Comparison of ENCODE assay signal across 11 cellular contexts in the genomic region with DNA sequence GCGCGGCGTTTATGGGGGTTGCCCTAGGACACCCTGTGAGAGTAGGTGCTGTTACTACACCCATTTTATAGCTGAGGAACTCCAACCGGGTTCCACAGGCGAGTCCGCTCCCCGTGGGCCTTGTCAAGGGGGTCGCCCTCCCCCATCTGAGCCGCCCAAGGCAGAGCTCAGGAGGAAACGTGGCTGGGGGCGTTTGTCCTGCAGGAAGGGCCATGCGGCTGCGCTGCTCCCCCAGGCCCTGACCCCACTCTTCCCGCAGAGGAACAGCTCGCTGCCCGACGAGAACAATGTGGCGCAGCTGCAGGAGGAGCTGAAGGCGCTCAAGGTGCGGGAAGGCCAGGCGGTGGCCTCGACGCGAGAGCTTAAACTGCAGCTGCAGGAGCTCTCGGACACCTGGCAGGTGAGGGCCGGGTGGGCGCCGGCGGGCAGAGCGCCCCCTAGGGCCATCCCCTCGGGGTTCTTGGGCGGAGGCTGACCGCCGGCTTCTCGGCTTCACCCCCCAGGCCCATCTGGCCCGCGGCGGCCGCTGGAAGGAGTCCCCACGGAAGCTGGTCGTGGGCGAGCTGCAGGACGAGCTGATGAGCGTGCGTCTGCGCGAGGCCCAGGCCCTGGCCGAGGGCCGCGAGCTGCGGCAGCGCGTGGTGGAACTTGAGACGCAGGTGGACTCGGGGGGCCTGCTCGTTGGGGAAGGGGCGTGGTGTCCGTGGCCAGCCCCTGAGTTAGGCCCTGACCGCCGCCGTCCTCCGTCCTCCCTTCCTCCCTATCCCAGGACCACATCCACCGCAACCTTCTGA. TPM values are rescaled to one million over a fixed set of nuclear protein-coding genes. Genes with fewer than 3 reads are reported as not detected.
DNase-seq lines count a peak whose midpoint lies in the region; ATAC-seq, FAIRE-seq and TF ChIP-seq lines count a peak whose summit lies in the region.
"Had no signal": no experiment of that assay in that cellular context is flagged by ENCODE, and none has a peak within 500 bp of the region (broad histone marks: within the 10 kb centered on the region; RNA-seq: fewer than 3 reads in every experiment).

No MANE protein-coding gene starts in this region.

- FAIRE-seq in A549 (lab: Jason Lieb, UNC) (no peak), small intestine (lab: Jason Lieb, UNC) (no peak)

- TF ChIP-seq CTCF in A549 (IDR thresholded peaks at IDR 0.05): peak; percentile 12; the same call in 1 of the 3 replicates
- 0 out of 6 replicates have a peak, but pooled peaks of 1 of the 3 experiments have one; percentile 21 for TF ChIP-seq CTCF in HCT116 (IDR thresholded peaks at IDR 0.05 in 2 of 3, conservative IDR thresholded peaks at IDR 0.05 in 1 of 3; ENCODE audit: borderline replicate concordance in 1 of 3, insufficient read depth in 1 of 3, low read depth in 2 of 3, low read length in 2 of 3)
- TF ChIP-seq CTCF in colonic mucosa (IDR thresholded peaks at IDR 0.05): no peak
- TF ChIP-seq CTCF in mucosa of descending colon (IDR thresholded peaks at IDR 0.05): no peak
- TF ChIP-seq CTCF in foreskin fibroblast (IDR thresholded peaks at IDR 0.05; ENCODE audit: low read depth, low read length): no peak

- H3K36me3 ChIP-seq in HCT116 (ENCODE audit: control insufficient read depth in 1 of 2, insufficient read depth in 2 of 2, low read length in 2 of 2): no peaks in the 10 kb centered on the region
- no peaks in the 10 kb centered on the region for H3K36me3 ChIP-seq in colonic mucosa
- no peaks in the 10 kb centered on the region for H3K36me3 ChIP-seq in mucosa of descending colon (ENCODE audit: low read depth)
- no peaks in the 10 kb centered on the region for H3K36me3 ChIP-seq in small intestine (ENCODE audit: control insufficient read depth in 2 of 2, insufficient read depth in 2 of 2, low read length in 2 of 2)

- no peaks in the 10 kb centered on the region for H3K27me3 ChIP-seq in HCT116 (ENCODE audit: insufficient read depth, low read length)
- H3K27me3 ChIP-seq in colonic mucosa: peaks cover 33% of the 10 kb centered on the region
- H3K27me3 ChIP-seq in small intestine (ENCODE audit: control insufficient read depth in 2 of 2, insufficient read depth in 2 of 2, low read length in 2 of 2): peaks cover 10 to 16% of the 10 kb centered on the region in 2 donors

- WGBS in A549 (ENCODE audit: missing lambda C conversion rate): 59% methylated on average over 18 of the region's 63 CpGs
- WGBS in small intestine, 3 donors: 22 to 25% (median 24%) methylated on average over 56 to 63 of the region's 63 CpGs

- peak overlapping the region; percentile 85 for H3K4me2 ChIP-seq in A549
- H3K4me2 ChIP-seq in HCT116 (ENCODE audit: low read length): no peak overlapping the region

- H3K9ac ChIP-seq in HCT116 (ENCODE audit: low read length) (no peak overlapping the region), colonic mucosa (ENCODE audit: low read depth in 2 of 2, low read length in 2 of 2) (no peak overlapping the region)

- ATAC-seq in A549 (no peak), HCT116 (no peak), mucosa of descending colon (peak; percentile 2), GM19397 (IDR thresholded peaks at IDR 0.05; ENCODE audit: unreplicated experiment) (no peak)

- TF ChIP-seq POLR2A in A549 (IDR thresholded peaks at IDR 0.05; ENCODE audit: low read length): no peak
- no peak for TF ChIP-seq POLR2A in HCT116 (IDR thresholded peaks at IDR 0.05; ENCODE audit: borderline replicate concordance, extremely low read depth, insufficient read depth, insufficient read length)

- RAD21 ChIA-PET in HCT116 (lab: Charles Lee; ENCODE audit: low non-redundant PET in 1 of 2, low total read pairs in 2 of 2, uncharacterized antibody in 2 of 2, unreplicated experiment in 2 of 2): no interaction called here

- no peak for TF ChIP-seq EP300 in A549 (IDR thresholded peaks at IDR 0.05)

- H3K4me1 ChIP-seq in A549: peaks cover 3% of the 10 kb centered on the region; the same call in 1 of the 3 replicates
- peaks cover 0 to 18% of the 10 kb centered on the region in 2 experiments; a peak in 1 of 4 replicates for H3K4me1 ChIP-seq in HCT116 (ENCODE audit: control insufficient read depth in 1 of 2, insufficient read depth in 2 of 2, low read length in 2 of 2)
- peaks cover 7% of the 10 kb centered on the region for H3K4me1 ChIP-seq in colonic mucosa
- H3K4me1 ChIP-seq in mucosa of descending colon (ENCODE audit: low read depth): peaks cover 18% of the 10 kb centered on the region
- peaks cover 0 to 8% of the 10 kb centered on the region in 2 donors for H3K4me1 ChIP-seq in small intestine (ENCODE audit: control insufficient read depth in 2 of 2, insufficient read depth in 1 of 2, low read depth in 1 of 2, low read length in 1 of 2)

- H2AFZ ChIP-seq in HCT116 (ENCODE audit: low read depth, low read length, poor library complexity, severe bottlenecking): no peak overlapping the region

- peak overlapping the region; percentile 40 for H3K4me3 ChIP-seq in A549
- no peak overlapping the region for H3K4me3 ChIP-seq in HCT116 (replicated peaks in 1 of 2; ENCODE audit: low read depth in 1 of 2, low read length in 2 of 2)
- peak overlapping the region; percentile 17 for H3K4me3 ChIP-seq in colonic mucosa
- no peak overlapping the region for H3K4me3 ChIP-seq in mucosa of descending colon
- H3K4me3 ChIP-seq in small intestine (ENCODE audit: low read depth in 1 of 2, low read length in 2 of 2): peak overlapping the region in 1 of 2 donors; percentile 27
- H3K4me3 ChIP-seq in foreskin fibroblast (ENCODE audit: low read depth in 1 of 2, low read length in 2 of 2): no peak overlapping the region

- CTCF ChIA-PET in A549 (lab: Yijun Ruan, JAX): interaction anchor here (1.0 to 5.2 kb wide), 4 partner anchors 7 to 56 kb away, joined by 3 to 25 read pairs (median 14); no protein-coding TSS in a partner anchor
- CTCF ChIA-PET in HCT116 (lab: Charles Lee): interaction anchor here (1.0 to 1.9 kb wide), 5 partner anchors 7 to 42 kb away, joined by 3 to 11 read pairs (median 5); partner anchors contain the start of gene MAP2K7

- H3K9me3 ChIP-seq in A549 (no peaks in the 10 kb centered on the region), HCT116 (ENCODE audit: control insufficient read depth in 1 of 2, insufficient read depth in 1 of 2, low read depth in 1 of 2, low read length in 2 of 2) (no peaks in the 10 kb centered on the region), colonic mucosa (no peaks in the 10 kb centered on the region), mucosa of descending colon (no peaks in the 10 kb centered on the region), small intestine (ENCODE audit: control insufficient read depth, low read depth) (no peaks in the 10 kb centered on the region)

- intact Hi-C loops in HCT116 (cut with micrococcal nuclease): no loop called here
- intact Hi-C loops in colonic mucosa (cut with DNase I): no loop called here
- intact Hi-C loops in mucosa of descending colon (cut with DNase I, micrococcal nuclease): no loop called here

- H3K79me2 ChIP-seq in HCT116 (ENCODE audit: insufficient read depth, low read length): no peaks in the 10 kb centered on the region

- TF ChIP-seq RAD21 in A549 (conservative IDR thresholded peaks at IDR 0.05 in 1 of 2, IDR thresholded peaks at IDR 0.05 in 1 of 2): no peak
- TF ChIP-seq RAD21 in HCT116 (IDR thresholded peaks at IDR 0.05; ENCODE audit: low read depth): no peak

- BruUV-seq in HCT116 (replicated peaks; lab: Mats Ljungman, UMichigan): no TSS peak

- H4K20me1 ChIP-seq in HCT116 (ENCODE audit: insufficient read depth): no peaks in the 10 kb centered on the region

- no peaks in the 10 kb centered on the region for H3K9me2 ChIP-seq in HCT116 (ENCODE audit: insufficient read depth)

- H3K27ac ChIP-seq in A549 (peak overlapping the region in 1 of 2 experiments; percentile 51; a peak in 2 of 6 replicates), HCT116 (ENCODE audit: low read depth, low read length) (peak overlapping the region; percentile 22; the same call in 1 of the 2 replicates), colonic mucosa (no peak overlapping the region), small intestine (ENCODE audit: low read depth in 1 of 2, low read length in 1 of 2) (no peak overlapping the region)

- DNase-seq in A549 (ENCODE audit: low read depth in 1 of 2, low spot score in 1 of 2) (no peak), HCT116 (ENCODE audit: low read depth, low spot score) (no peak), colonic mucosa (no peak), mucosa of descending colon (peak in 1 of 3 donors; percentile 51), LoVo (ENCODE audit: low spot score) (no peak), small intestine (no peak), foreskin fibroblast (no peak)
- DNase-seq: DMS79 treated with DMSO at 0.1 percent for 48 hours had no signal

- POLR2A ChIA-PET in A549 (lab: Yijun Ruan, JAX) (no interaction called here), HCT116 (lab: Charles Lee) (interaction anchor here (0.6 kb wide), 1 partner anchor 59 kb away, joined by 3 read pairs; the partner anchor contains the start of gene SNAPC2)

RNA-seq across cellular contexts. Expression of gene PRR36, which starts 12.4 kb away (rescaled TPM):
- polyA plus RNA-seq in A549 (2011; rRNA removed) (0.04 and 0.05 TPM in 2 replicates), A549 (2017; fragmentation: RNase III; extraction: RNeasy Plus Mini Kit Qiagen cat#74134 plus additional on column Dnase treatment) (0.22 to 0.35 TPM (median 0.30 TPM) in 3 replicates), small intestine (under 1 TPM in 1 of 3 donors, not detected in 2; 0.22 TPM)
- 0.12 and 0.21 TPM in 2 replicates for polyA plus RNA-seq in A549 (2012; cell fraction: cytosol; rRNA removed)
- 0.37 and 0.41 TPM in 2 replicates for polyA plus RNA-seq in A549 (2012; cell fraction: nucleus; rRNA removed)
- polyA minus RNA-seq in A549 (2011; rRNA and poly(A)+ RNA removed): 0.12 TPM in 1 of 2 replicates, not detected in the other
- total RNA-seq in HCT116 (2021; ENCODE audit: unreplicated experiment) (7.5 TPM), colonic mucosa (under 1 TPM; 0.22 to 0.37 TPM), mucosa of descending colon (under 1 TPM; 0.22 to 0.58 (median 0.23) TPM)
- polyA plus RNA-seq in HCT116 (2012): 5.2 and 6.0 TPM in 2 replicates
- total RNA-seq: RPMI7951 had no signal

RNA-seq across cellular contexts. Expression of gene LRRC8E, which starts 26.5 kb away (rescaled TPM):
- polyA plus RNA-seq in A549 (2011; rRNA removed) (4.0 and 5.3 TPM in 2 replicates), A549 (2017; fragmentation: RNase III; extraction: RNeasy Plus Mini Kit Qiagen cat#74134 plus additional on column Dnase treatment) (3.7 to 4.8 TPM (median 4.4 TPM) in 3 replicates), small intestine (under 1 TPM; 0.27 to 0.67 (median 0.52) TPM)
- polyA plus RNA-seq in A549 (2012; cell fraction: cytosol; rRNA removed): 2.4 and 4.0 TPM in 2 replicates
- polyA plus RNA-seq in A549 (2012; cell fraction: nucleus; rRNA removed): 6.3 and 7.2 TPM in 2 replicates
- 3.5 and 6.8 TPM in 2 replicates for polyA minus RNA-seq in A549 (2011; rRNA and poly(A)+ RNA removed)
- total RNA-seq in HCT116 (2021; ENCODE audit: unreplicated experiment) (18.1 TPM), colonic mucosa (1 to 10 TPM; 2.9 to 4.0 TPM), mucosa of descending colon (1 to 10 TPM in 2 of 3 donors, under 1 TPM in 1; 0.32 to 1.5 (median 1.3) TPM)
- 11.8 and 13.0 TPM in 2 replicates for polyA plus RNA-seq in HCT116 (2012)

RNA-seq across cellular contexts. Expression of gene EVI5L, which starts 31.8 kb away (rescaled TPM):
- polyA plus RNA-seq in A549 (2011; rRNA removed) (1.1 and 1.2 TPM in 2 replicates), A549 (2017; fragmentation: RNase III; extraction: RNeasy Plus Mini Kit Qiagen cat#74134 plus additional on column Dnase treatment) (1.2 to 2.3 TPM (median 1.8 TPM) in 3 replicates), small intestine (1 to 10 TPM; 2.9 to 8.4 (median 3.5) TPM)
- polyA plus RNA-seq in A549 (2012; cell fraction: cytosol; rRNA removed): 1.5 and 2.1 TPM in 2 replicates
- polyA plus RNA-seq in A549 (2012; cell fraction: nucleus; rRNA removed): 2.5 and 2.6 TPM in 2 replicates
- polyA minus RNA-seq in A549 (2011; rRNA and poly(A)+ RNA removed): 0.83 and 3.3 TPM in 2 replicates
- total RNA-seq in HCT116 (2021; ENCODE audit: unreplicated experiment) (15.0 TPM), colonic mucosa (10 to 100 TPM; 10.6 to 12.0 TPM), mucosa of descending colon (10 to 100 TPM in 2 of 3 donors, 1 to 10 TPM in 1; 8.3 to 17.6 (median 11.4) TPM)
- 17.1 and 21.0 TPM in 2 replicates for polyA plus RNA-seq in HCT116 (2012)

RNA-seq across cellular contexts. Expression of gene MAP2K7, which starts 41.9 kb away (rescaled TPM):
- polyA plus RNA-seq in A549 (2011; rRNA removed): 5.5 TPM in 2 replicates
- 9.3 and 12.9 TPM in 2 replicates for polyA plus RNA-seq in A549 (2012; cell fraction: cytosol; rRNA removed)
- polyA plus RNA-seq in A549 (2012; cell fraction: nucleus; rRNA removed): 37.3 and 41.7 TPM in 2 replicates
- 17.4 to 19.4 TPM (median 19.3 TPM) in 3 replicates for polyA plus RNA-seq in A549 (2017; fragmentation: RNase III; extraction: RNeasy Plus Mini Kit Qiagen cat#74134 plus additional on column Dnase treatment)
- polyA minus RNA-seq in A549 (2011; rRNA and poly(A)+ RNA removed): 6.1 and 9.4 TPM in 2 replicates
- 59.1 TPM for total RNA-seq in HCT116 (2021; ENCODE audit: unreplicated experiment)
- polyA plus RNA-seq in HCT116 (2012): 36.4 and 43.1 TPM in 2 replicates
- 10 to 100 TPM; 26.3 to 38.3 TPM for total RNA-seq in colonic mucosa
- 10 to 100 TPM; 31.5 to 49.2 (median 41.7) TPM for total RNA-seq in mucosa of descending colon
- polyA plus RNA-seq in small intestine: 10 to 100 TPM; 17.3 to 22.4 (median 20.8) TPM

RNA-seq across cellular contexts. Expression of gene TGFBR3L, which starts 52.8 kb away (rescaled TPM):
- polyA plus RNA-seq in A549 (2011; rRNA removed) (0.21 and 0.40 TPM in 2 replicates), A549 (2017; fragmentation: RNase III; extraction: RNeasy Plus Mini Kit Qiagen cat#74134 plus additional on column Dnase treatment) (0.70 to 1.4 TPM (median 1.2 TPM) in 3 replicates), small intestine (under 1 TPM in 1 of 3 donors, not detected in 2; 0.21 TPM)
- polyA plus RNA-seq in A549 (2012; cell fraction: cytosol; rRNA removed): 1.2 and 2.0 TPM in 2 replicates
- polyA plus RNA-seq in A549 (2012; cell fraction: nucleus; rRNA removed): 1.2 and 3.0 TPM in 2 replicates
- 0.39 TPM in 1 of 2 replicates, not detected in the other for polyA minus RNA-seq in A549 (2011; rRNA and poly(A)+ RNA removed)
- total RNA-seq in HCT116 (2021; ENCODE audit: unreplicated experiment) (30.9 TPM), colonic mucosa (not detected), mucosa of descending colon (under 1 TPM in 1 of 3 donors, not detected in 2; 0.79 TPM)
- 37.9 and 39.2 TPM in 2 replicates for polyA plus RNA-seq in HCT116 (2012)
- total RNA-seq: HT-29 had no signal

Comparison
In these comparisons a context has a peak if more than half of its experiments do, and no peak if none do; other contexts are left out.
1. H3K4me3 ChIP-seq: peak in A549 (single experiment) and colonic mucosa (single experiment); none in HCT116 (0 of 2), mucosa of descending colon (single experiment) and foreskin fibroblast (0 of 2).